Comparison of ENCODE assay signal across 14 cellular contexts in the genomic region with DNA sequence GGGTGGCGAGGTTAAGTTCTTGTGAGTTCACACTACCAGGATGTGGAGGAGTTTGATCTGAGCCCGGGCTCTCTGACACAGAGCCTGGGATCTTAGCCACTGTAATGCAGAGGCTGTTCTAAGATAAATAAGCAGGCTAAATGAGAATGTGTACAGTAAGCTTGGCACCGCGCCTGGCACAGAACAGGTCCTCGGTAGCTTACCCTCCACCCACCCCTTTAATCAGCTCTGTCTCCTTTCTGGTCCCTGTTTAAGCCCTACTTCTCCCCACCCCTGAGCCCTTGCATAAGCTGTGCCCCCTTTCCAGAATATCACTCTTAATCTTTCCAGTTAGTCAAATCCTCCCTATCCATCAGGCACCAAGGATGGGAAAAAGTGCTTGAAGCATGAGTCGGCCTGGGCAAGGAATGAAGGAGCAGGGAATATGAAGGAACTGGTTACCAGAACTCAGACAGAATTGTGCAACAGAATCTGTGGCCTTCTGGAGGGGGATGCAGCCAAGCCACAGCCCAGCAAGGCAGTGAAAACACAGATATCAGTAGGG. TPM values are rescaled to one million over a fixed set of nuclear protein-coding genes. Genes with fewer than 3 reads are reported as not detected.
DNase-seq lines count a peak whose midpoint lies in the region; ATAC-seq and TF ChIP-seq lines count a peak whose summit lies in the region.
"Had no signal": no experiment of that assay in that cellular context is flagged by ENCODE, and none has a peak within 500 bp of the region (broad histone marks: within the 10 kb centered on the region; RNA-seq: fewer than 3 reads in every experiment).

No MANE protein-coding gene starts in this region.

- H3K9me3 ChIP-seq in tibial nerve, result peaks cover 0 to 35% (median 0%) of the 10 kb centered on the region in 4 donors

- ATAC-seq in omental fat pad (ENCODE audit: low FRiP score), result peak; percentile 70
- ATAC-seq: PC-3 had no signal

- peak in 1 of 2 donors; percentile 30 for TF ChIP-seq EP300 in tibial nerve (IDR thresholded peaks at IDR 0.05)

- H3K4me1 ChIP-seq in tibial nerve, result no peaks in the 10 kb centered on the region

- DNase-seq in EL (peak; percentile 47), MV-4-11 (lab: John Stamatoyannopoulos, UW) (peak; percentile 62), epidermal melanocyte (ENCODE audit: insufficient read length, low spot score) (peak; percentile 47), omental fat pad (ENCODE audit: low spot score) (no peak), T-helper 9 cell (no peak), tibial nerve (ENCODE audit: low spot score in 2 of 2) (no peak), GM10266 (ENCODE audit: extremely low spot score) (no peak)
- DNase-seq in activated naive CD4-positive, alpha-beta T cell (lab: John Stamatoyannopoulos, UW), result no peak
- DNase-seq: activated naive CD4-positive, alpha-beta T cell treated with anti-CD3 and anti-CD28 coated beads, Interleukin-2, amount 10 ng/mL, durations not matched to agents 7 days and 5 days; heart right ventricle; PC-3; retina had no signal

- no peak overlapping the region for H3K4me3 ChIP-seq in tibial nerve
- H3K4me3 ChIP-seq: heart right ventricle had no signal

- H3K27me3 ChIP-seq in tibial nerve, result no peaks in the 10 kb centered on the region
- H3K27me3 ChIP-seq: heart right ventricle had no signal

- no peak for TF ChIP-seq CTCF in omental fat pad (IDR thresholded peaks at IDR 0.05)
- TF ChIP-seq CTCF in tibial nerve (IDR thresholded peaks at IDR 0.05), result no peak
- no peak for TF ChIP-seq CTCF in GM10266 (IDR thresholded peaks at IDR 0.05; ENCODE audit: control insufficient read depth, insufficient read depth, low read depth, missing control alignments)

- WGBS in tibial nerve, 2 donors, result 49 to 67% methylated on average over 6 of the region's 6 CpGs

- H3K36me3 ChIP-seq in tibial nerve, result no peaks in the 10 kb centered on the region
- H3K36me3 ChIP-seq: heart right ventricle had no signal

- no peak overlapping the region for H3K27ac ChIP-seq in tibial nerve
- H3K27ac ChIP-seq: heart right ventricle had no signal

- no peak for TF ChIP-seq POLR2A in tibial nerve (IDR thresholded peaks at IDR 0.05)

RNA-seq across cellular contexts. Expression of gene CMKLR1, which starts 32.8 kb away (rescaled TPM):
- total RNA-seq in omental fat pad (10 to 100 TPM; 20.7 to 28.1 (median 23.1) TPM), tibial nerve (10 to 100 TPM in 3 of 4 donors, 1 to 10 TPM in 1; 7.1 to 23.2 (median 18.8) TPM)
- total RNA-seq: activated CD8-positive, alpha-beta memory T cell treated with anti-CD3 and anti-CD28 coated beads for 36 hours; PC-3; T-helper 2 cell treated with Interferon-gamma antibody and Interleukin-4, amounts not matched to agents 100 ng/mL and 5 ng/mL, for 36 hours had no signal

Comparison
In these comparisons a context has a peak if more than half of its experiments do, and no peak if none do; other contexts are left out.
1. DNase-seq: peak in EL (single experiment), MV-4-11 (single experiment) and epidermal melanocyte (single experiment); none in omental fat pad (single experiment), T-helper 9 cell (single experiment), tibial nerve (0 of 2), activated naive CD4-positive, alpha-beta T cell (0 of 4) and GM10266 (single experiment).